ENCODE assay signal across 7 cellular contexts in the genomic region with DNA sequence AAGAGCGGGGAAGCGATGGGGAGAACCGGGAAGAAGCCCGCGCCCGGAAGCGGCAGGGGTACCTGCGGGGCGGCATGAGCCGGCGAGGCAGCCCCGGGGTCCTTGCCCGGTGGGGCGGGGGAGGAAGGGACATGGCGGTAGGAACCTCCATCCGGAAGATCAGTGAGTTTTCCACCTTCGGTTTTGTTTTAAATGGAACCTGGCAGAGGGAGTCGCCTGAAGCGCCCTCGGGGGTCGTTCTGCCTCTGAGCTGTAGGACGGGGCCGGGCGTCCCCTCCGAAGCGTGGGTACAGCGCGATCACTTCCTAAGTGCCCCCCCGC. TPM values are rescaled to one million over a fixed set of nuclear protein-coding genes. Genes with fewer than 3 reads are reported as not detected.
A peak's percentile ranks its signal among the peaks of the same experiment; 100 is the strongest.
DNase-seq lines count a peak whose midpoint lies in the region; FAIRE-seq and TF ChIP-seq lines count a peak whose summit lies in the region.

No MANE protein-coding gene starts in this region.

- peak overlapping the region; percentile 42; the same call in 1 of the 2 replicates for H3K27ac ChIP-seq in SK-N-MC

- H3K9ac ChIP-seq in SK-N-MC (ENCODE audit: insufficient read length) = peak overlapping the region; percentile 81

- H3K4me3 ChIP-seq in HAP-1 (peak overlapping the region; percentile 93), SK-N-MC (peak overlapping the region; percentile 82), fibroblast of mammary gland (ENCODE audit: control insufficient read depth, low read depth, low read length) (peak overlapping the region; percentile 79), retinal pigment epithelial cell (ENCODE audit: low read length) (peak overlapping the region; percentile 83)

- no peak for TF ChIP-seq POLR2A in GM12892 (IDR thresholded peaks at IDR 0.05; ENCODE audit: low read depth, low read length)

- in situ Hi-C loops in HAP-1 (cut with MboI; ENCODE audit: low sequenced_read_pairs) = no loop called here

- peaks cover 22% of the 10 kb centered on the region for H3K36me3 ChIP-seq in HAP-1 (replicated peaks)
- peaks cover 26% of the 10 kb centered on the region for H3K36me3 ChIP-seq in SK-N-MC (ENCODE audit: insufficient read depth, low read length)

- H3K4me1 ChIP-seq in HAP-1 = no peaks in the 10 kb centered on the region; the same call in 1 of the 2 replicates

- no peaks in the 10 kb centered on the region for H3K27me3 ChIP-seq in HAP-1 (ENCODE audit: low read depth)

- FAIRE-seq in GM12892 (lab: Jason Lieb, UNC) = peak; percentile 56
- no peak for FAIRE-seq in RCC 7860 (lab: Jason Lieb, UNC)

- TF ChIP-seq CTCF in fibroblast of mammary gland (conservative IDR thresholded peaks at IDR 0.05; ENCODE audit: control insufficient read depth, insufficient read depth, low read depth, low read length) = no peak
- no peak for TF ChIP-seq CTCF in retinal pigment epithelial cell (conservative IDR thresholded peaks at IDR 0.05; ENCODE audit: low read depth, low read length)

- H3K9me3 ChIP-seq in HAP-1 = no peaks in the 10 kb centered on the region
- H3K9me3 ChIP-seq in SK-N-MC (ENCODE audit: low read depth, low read length) = no peaks in the 10 kb centered on the region

- no peak for DNase-seq in GM12892 (ENCODE audit: insufficient read length)
- no peak for DNase-seq in HAP-1 (ENCODE audit: low spot score in 2 of 2)
- DNase-seq in SK-N-MC (ENCODE audit: low read depth, low spot score) = no peak
- DNase-seq in fibroblast of mammary gland (ENCODE audit: low read depth) = no peak
- no peak for DNase-seq in retinal pigment epithelial cell (ENCODE audit: low read depth)
- DNase-seq in NCI-H774 (lab: John Stamatoyannopoulos, UW) = no peak
- DNase-seq in RCC 7860 (ENCODE audit: low spot score) = no peak

RNA-seq across cellular contexts. Expression of gene PFKP, which starts 0.5 kb away (rescaled TPM):
- polyA plus RNA-seq in GM12892 (2012; ENCODE audit: missing spikeins) = 162 TPM
